13 cellular contexts compared by ENCODE assay signal in genomic region chrX:39204945-39205344, GRCh38.
DNase-seq lines count a peak whose midpoint lies in the region; ATAC-seq lines count a peak whose summit lies in the region.
"Had no signal": no experiment of that assay in that cellular context is flagged by ENCODE, and none has a peak within 500 bp of the region (broad histone marks: within the 10 kb centered on the region; RNA-seq: fewer than 3 reads in every experiment).

No MANE protein-coding gene starts in this region.

- H3K27ac Mint-ChIP-seq in stimulated activated naive B cell treated with anti-CD40 and anti-IgM and Interleukin-4, amounts not matched to agents 10 μg/mL and 1 μg/mL and 100 μg/mL, for 72 hours: peak overlapping the region; percentile 66

- H3K4me1 Mint-ChIP-seq in stimulated activated naive B cell treated with anti-CD40 and anti-IgM and Interleukin-4, amounts not matched to agents 10 μg/mL and 1 μg/mL and 100 μg/mL, for 72 hours: peaks cover 13 to 44% of the 10 kb centered on the region in 2 donors

- peaks cover 4 to 6% of the 10 kb centered on the region in 2 donors for H3K36me3 Mint-ChIP-seq in stimulated activated naive B cell treated with anti-CD40 and anti-IgM and Interleukin-4, amounts not matched to agents 10 μg/mL and 1 μg/mL and 100 μg/mL, for 72 hours

- ATAC-seq in HG03378 (IDR thresholded peaks at IDR 0.05; ENCODE audit: unreplicated experiment) (peak; percentile 52), HG02870 (IDR thresholded peaks at IDR 0.05; ENCODE audit: unreplicated experiment) (no peak), HG02852 (IDR thresholded peaks at IDR 0.05; ENCODE audit: unreplicated experiment) (no peak)
- ATAC-seq in stimulated activated naive B cell treated with anti-CD40 and anti-IgM and Interleukin-4, amounts not matched to agents 10 μg/mL and 1 μg/mL and 100 μg/mL, for 72 hours (replicated peaks): peak; percentile 95 to 96

- H3K9me3 Mint-ChIP-seq in stimulated activated naive B cell treated with anti-CD40 and anti-IgM and Interleukin-4, amounts not matched to agents 10 μg/mL and 1 μg/mL and 100 μg/mL, for 72 hours: peaks cover under 1 to 3% of the 10 kb centered on the region in 2 donors

- H3K4me3 Mint-ChIP-seq in stimulated activated naive B cell treated with anti-CD40 and anti-IgM and Interleukin-4, amounts not matched to agents 10 μg/mL and 1 μg/mL and 100 μg/mL, for 72 hours: peak overlapping the region; percentile 11 to 28

- peaks cover 0 to 14% of the 10 kb centered on the region in 2 donors for H3K27me3 Mint-ChIP-seq in stimulated activated naive B cell treated with anti-CD40 and anti-IgM and Interleukin-4, amounts not matched to agents 10 μg/mL and 1 μg/mL and 100 μg/mL, for 72 hours

- DNase-seq in activated effector memory CD4-positive, alpha-beta T cell treated with anti-CD3 and anti-CD28 coated beads, Interleukin-2, amount 50 U/mL, for 16 hours: peak; percentile 70
- no peak for DNase-seq in activated effector memory CD4-positive, alpha-beta T cell treated with Interleukin-2 at 50 U/mL for 16 hours
- peak; percentile 3 for DNase-seq in activated naive CD8-positive, alpha-beta T cell treated with anti-CD3 and anti-CD28 coated beads, Interleukin-2, amount 50 U/mL, for 16 hours (ENCODE audit: low read depth, low spot score)
- DNase-seq in stimulated activated naive B cell treated with anti-CD40 and anti-IgM and Interleukin-4, amounts not matched to agents 10 μg/mL and 1 μg/mL and 100 μg/mL, for 72 hours: peak; percentile 44
- no peak for DNase-seq in nucleus accumbens (lab: John Stamatoyannopoulos, UW)
- DNase-seq: central memory CD4-positive, alpha-beta T cell; H7; Karpas-422; mammary epithelial cell; NCI-H1930 had no signal

Comparison
In these comparisons a context has a peak if more than half of its experiments do, and no peak if none do; other contexts are left out.
1. DNase-seq: peak in activated effector memory CD4-positive, alpha-beta T cell treated with anti-CD3 and anti-CD28 coated beads, Interleukin-2, amount 50 U/mL, for 16 hours (single experiment), activated naive CD8-positive, alpha-beta T cell treated with anti-CD3 and anti-CD28 coated beads, Interleukin-2, amount 50 U/mL, for 16 hours (single experiment) and stimulated activated naive B cell treated with anti-CD40 and anti-IgM and Interleukin-4, amounts not matched to agents 10 μg/mL and 1 μg/mL and 100 μg/mL, for 72 hours (single experiment); none in activated effector memory CD4-positive, alpha-beta T cell treated with Interleukin-2 at 50 U/mL for 16 hours (single experiment) and nucleus accumbens (0 of 56).
2. ATAC-seq: peak in HG03378 (single experiment) and stimulated activated naive B cell treated with anti-CD40 and anti-IgM and Interleukin-4, amounts not matched to agents 10 μg/mL and 1 μg/mL and 100 μg/mL, for 72 hours (2 of 2); none in HG02870 (single experiment) and HG02852 (single experiment).